In genomic region chr12:188910-189621, GRCh38 we compare ENCODE assay signal across 8 cellular contexts. TPM values are rescaled to one million over a fixed set of nuclear protein-coding genes. Genes with fewer than 3 reads are reported as not detected.
DNase-seq lines count a peak whose midpoint lies in the region; ATAC-seq and TF ChIP-seq lines count a peak whose summit lies in the region.

No MANE protein-coding gene starts in this region.

- peak; percentile 64 for ATAC-seq in CD8-positive, alpha-beta T cell
- no peak for ATAC-seq in HG03159 (IDR thresholded peaks at IDR 0.05; ENCODE audit: unreplicated experiment)
- ATAC-seq in HG03095 (IDR thresholded peaks at IDR 0.05; ENCODE audit: unreplicated experiment), result no peak

- peak in 4 of 7 experiments; percentile 12 to 35 (median 20) for DNase-seq in CD8-positive, alpha-beta T cell
- DNase-seq in HFFc6 (peak; percentile 17), SK-N-DZ (ENCODE audit: low spot score) (peak; percentile 53), T47D (ENCODE audit: low read depth in 1 of 2, low spot score in 1 of 2) (peak; percentile 69 to 75), iPS-NIHi7 (ENCODE audit: extremely low spot score) (peak; percentile 95)

- H3K27me3 Mint-ChIP-seq in CD8-positive, alpha-beta T cell (ENCODE audit: low read depth), result peaks cover 41% of the 10 kb centered on the region
- H3K27me3 Mint-ChIP-seq in HFFc6 (ENCODE audit: insufficient read depth), result peaks cover 18% of the 10 kb centered on the region

- H3K27ac ChIP-seq in CD8-positive, alpha-beta T cell (ENCODE audit: low read depth, low read length), result no peak overlapping the region

- CTCF ChIA-PET in CD8-positive, alpha-beta T cell (lab: Charles Lee), result no interaction called here

- POLR2A ChIA-PET in CD8-positive, alpha-beta T cell (lab: Charles Lee), result no interaction called here

- H3K36me3 Mint-ChIP-seq in CD8-positive, alpha-beta T cell, result no peaks in the 10 kb centered on the region
- H3K36me3 Mint-ChIP-seq in HFFc6 (ENCODE audit: low read depth), result no peaks in the 10 kb centered on the region

- H3K4me1 Mint-ChIP-seq in CD8-positive, alpha-beta T cell (ENCODE audit: low read depth), result peaks cover 6% of the 10 kb centered on the region
- H3K4me1 Mint-ChIP-seq in HFFc6 (ENCODE audit: low read depth), result no peaks in the 10 kb centered on the region

- H3K4me2 ChIP-seq in skeletal muscle satellite cell (ENCODE audit: low read length), result peak overlapping the region; percentile 72

- H3K27ac Mint-ChIP-seq in CD8-positive, alpha-beta T cell, result no peak overlapping the region
- H3K27ac Mint-ChIP-seq in HFFc6, result no peak overlapping the region

- in situ Hi-C loops in T47D (cut with HindIII; ENCODE audit: low pct_unique_long_range_greater_than_20kb, low sequenced_read_pairs), result no loop called here

- no peaks in the 10 kb centered on the region for H3K36me3 ChIP-seq in CD8-positive, alpha-beta T cell (ENCODE audit: insufficient read depth, low read length)
- no peaks in the 10 kb centered on the region for H3K36me3 ChIP-seq in skeletal muscle satellite cell (ENCODE audit: insufficient read depth, low read length)

- H3K9me3 ChIP-seq in CD8-positive, alpha-beta T cell (ENCODE audit: low read length), result no peaks in the 10 kb centered on the region
- H3K9me3 ChIP-seq in skeletal muscle satellite cell (replicated peaks; ENCODE audit: low read length), result no peaks in the 10 kb centered on the region

- peak overlapping the region; percentile 64 for H3K4me3 Mint-ChIP-seq in CD8-positive, alpha-beta T cell
- peak overlapping the region; percentile 86 for H3K4me3 Mint-ChIP-seq in HFFc6

- H3K9ac ChIP-seq in skeletal muscle satellite cell (ENCODE audit: low read depth, low read length), result no peak overlapping the region

- intact Hi-C loops in CD8-positive, alpha-beta T cell (cut with DNase I, micrococcal nuclease), result no loop called here

- no peaks in the 10 kb centered on the region for H3K27me3 ChIP-seq in CD8-positive, alpha-beta T cell (ENCODE audit: insufficient read depth, low read length)
- H3K27me3 ChIP-seq in skeletal muscle satellite cell (ENCODE audit: control insufficient read depth, insufficient read depth, low read length), result peaks cover 70% of the 10 kb centered on the region

- H3K4me1 ChIP-seq in CD8-positive, alpha-beta T cell (ENCODE audit: insufficient read depth, low read length), result peaks cover 7% of the 10 kb centered on the region
- H3K4me1 ChIP-seq in skeletal muscle satellite cell (ENCODE audit: control insufficient read depth, insufficient read depth, low read length), result peaks cover 3% of the 10 kb centered on the region

- H3K4me3 ChIP-seq in CD8-positive, alpha-beta T cell (ENCODE audit: low read depth, low read length), result peak overlapping the region; percentile 51
- peak overlapping the region; percentile 45 for H3K4me3 ChIP-seq in skeletal muscle satellite cell (ENCODE audit: low read length)

- peak; percentile 41 for TF ChIP-seq CTCF in CD8-positive, alpha-beta T cell (IDR thresholded peaks at IDR 0.05)
- peak; percentile 85 for TF ChIP-seq CTCF in HFFc6 (IDR thresholded peaks at IDR 0.05)

- H3K9me3 Mint-ChIP-seq in CD8-positive, alpha-beta T cell, result no peaks in the 10 kb centered on the region
- H3K9me3 Mint-ChIP-seq in HFFc6, result no peaks in the 10 kb centered on the region

RNA-seq across cellular contexts. Expression of gene SLC6A12, which starts 24.9 kb away (rescaled TPM):
- not detected for total RNA-seq in CD8-positive, alpha-beta T cell
- total RNA-seq in HFFc6 (2021; fragmentation: NEBNext Ultra II Directional; extraction: Animal tissue kit (Norgen Biotek cat#: 25700)), result not detected
- 0.16 and 0.27 TPM in 2 replicates for polyA plus RNA-seq in SK-N-DZ (2014; cell fraction: cytosol; rRNA removed)
- polyA plus RNA-seq in SK-N-DZ (2014; cell fraction: nucleus; rRNA removed), result not detected in 2 replicates
- not detected in 2 replicates for total RNA-seq in skeletal muscle satellite cell (2012; rRNA removed)

Comparison
In these comparisons a context has a peak if more than half of its experiments do, and no peak if none do; other contexts are left out.
1. DNase-seq: peak in every context shown above with its lines; median percentile 95 in iPS-NIHi7; 72 in T47D; 53 in SK-N-DZ; 20 in CD8-positive, alpha-beta T cell; 17 in HFFc6.